In the genomic region with DNA sequence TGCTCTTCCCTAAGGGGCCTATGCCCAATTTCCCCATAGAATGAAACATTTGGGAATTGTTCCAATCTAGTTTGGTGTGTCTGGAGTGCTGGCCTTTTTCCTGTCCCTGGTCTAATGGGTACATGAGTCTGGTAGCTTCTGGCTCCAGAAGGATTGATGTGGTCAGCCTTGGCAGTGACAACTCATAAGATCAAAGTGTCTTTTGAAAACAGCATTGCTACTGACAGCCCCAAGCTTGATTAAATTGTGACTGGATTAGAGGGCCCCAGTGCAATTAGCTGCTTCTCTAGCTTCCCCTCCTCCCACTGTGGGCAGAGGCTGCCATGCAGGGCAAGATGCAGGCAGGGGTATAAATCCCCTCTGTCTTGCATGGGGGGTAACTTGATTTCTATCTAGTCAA, we compare ENCODE assay signal across 29 cellular contexts.
"Had no signal": no experiment of that assay in that cellular context is flagged by ENCODE, and none has a peak within 500 bp of the region (broad histone marks: within the 10 kb centered on the region; RNA-seq: fewer than 3 reads in every experiment).

No MANE protein-coding gene starts in this region.

- H3K36me3 ChIP-seq: ascending aorta, esophagus squamous epithelium, heart left ventricle had no signal

- H3K4me1 ChIP-seq: ascending aorta, esophagus squamous epithelium, heart left ventricle had no signal

- H3K9me3 ChIP-seq: ascending aorta, esophagus squamous epithelium had no signal

- H3K27ac ChIP-seq: ascending aorta, esophagus squamous epithelium, heart left ventricle had no signal

- DNase-seq: activated CD4-positive, alpha-beta memory T cell treated with anti-CD3 and anti-CD28 coated beads for 36 hours; activated CD4-positive, alpha-beta T cell treated with anti-CD3 and anti-CD28 coated beads for 36 hours; activated CD4-positive, alpha-beta T cell treated with anti-CD3 and anti-CD28 coated beads, Interleukin-2, amount 10 ng/mL, durations not matched to agents 24 days and 14 days; activated CD4-positive, CD25-positive, alpha-beta regulatory T cell; activated CD4-positive, CD25-positive, alpha-beta regulatory T cell treated with anti-CD3 and anti-CD28 coated beads, Interleukin-2, amount 50 U/mL, for 72 hours; activated CD8-positive, alpha-beta memory T cell treated with anti-CD3 and anti-CD28 coated beads, Interleukin-2, amount 10 ng/mL, durations not matched to agents 7 days and 5 days; activated CD8-positive, alpha-beta memory T cell treated with anti-CD3 and anti-CD28 coated beads, Interleukin-2, amount 50 U/mL, for 4 hours; activated CD8-positive, alpha-beta T cell treated with anti-CD3 and anti-CD28 coated beads, Interleukin-2, amount 10 ng/mL, durations not matched to agents 7 days and 5 days; activated gamma-delta T cell; activated naive CD4-positive, alpha-beta T cell; activated naive CD4-positive, alpha-beta T cell treated with anti-CD3 and anti-CD28 coated beads, Interleukin-2, amount 10 ng/mL, durations not matched to agents 7 days and 5 days; activated naive CD8-positive, alpha-beta T cell treated with anti-CD3 and anti-CD28 coated beads, Interleukin-2, amount 10 ng/mL, durations not matched to agents 7 days and 5 days; activated T-cell treated with anti-CD3 and anti-CD28 coated beads, Interleukin-2, amount 50 U/mL, for 1 hour; activated T-cell treated with anti-CD3 and anti-CD28 coated beads, Interleukin-2, amount 50 U/mL, for 48 hours; caudate nucleus; cortex of kidney; dermis blood vessel endothelial cell; effector CD4-positive, alpha-beta T cell; effector memory CD8-positive, alpha-beta T cell; erythroblast; esophagus squamous epithelium; foreskin fibroblast; glutamatergic neuron; heart left ventricle; hypothalamus; T-helper 17 cell; T1000 had no signal

- H3K27me3 ChIP-seq: ascending aorta, esophagus squamous epithelium, heart left ventricle had no signal

- H3K4me3 ChIP-seq: ascending aorta, esophagus squamous epithelium, heart left ventricle had no signal

- ATAC-seq: activated CD4-positive, alpha-beta T cell treated with anti-CD3 and anti-CD28 coated beads for 36 hours; activated CD8-positive, alpha-beta memory T cell treated with anti-CD3 and anti-CD28 coated beads, Interleukin-2, amount 10 ng/mL, durations not matched to agents 7 days and 5 days; activated CD8-positive, alpha-beta T cell treated with anti-CD3 and anti-CD28 coated beads, Interleukin-2, amount 10 ng/mL, durations not matched to agents 7 days and 5 days; activated naive CD4-positive, alpha-beta T cell treated with anti-CD3 and anti-CD28 coated beads, Interleukin-2, amount 50 U/mL, for 72 hours; effector memory CD8-positive, alpha-beta T cell; heart left ventricle; T-helper 17 cell had no signal
